11 cellular contexts compared by ENCODE assay signal in the genomic region with DNA sequence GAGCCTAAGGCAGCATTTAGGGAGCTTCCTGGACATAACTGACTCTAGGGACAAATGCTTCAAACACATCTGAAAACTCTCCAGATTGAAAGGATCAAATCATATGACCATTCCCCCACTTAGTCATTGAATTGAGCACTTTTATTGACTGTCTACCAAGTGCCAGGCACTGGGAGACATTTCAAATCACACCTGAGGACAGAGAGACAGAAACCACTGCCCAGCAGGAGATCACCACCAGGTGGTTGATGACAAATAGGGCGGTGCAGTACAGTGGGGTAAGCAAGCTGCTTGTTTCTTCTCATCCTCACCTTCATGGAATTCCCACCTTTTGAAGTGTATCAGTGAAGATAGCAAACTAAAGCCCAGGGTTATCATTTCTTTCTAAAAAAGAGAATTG. TPM values are rescaled to one million over a fixed set of nuclear protein-coding genes. Genes with fewer than 3 reads are reported as not detected.
DNase-seq lines count a peak whose midpoint lies in the region; ATAC-seq and FAIRE-seq lines count a peak whose summit lies in the region.
"Had no signal": no experiment of that assay in that cellular context is flagged by ENCODE, and none has a peak within 500 bp of the region (broad histone marks: within the 10 kb centered on the region; RNA-seq: fewer than 3 reads in every experiment).

No MANE protein-coding gene starts in this region.

- H3K27me3 ChIP-seq in small intestine (ENCODE audit: control insufficient read depth in 2 of 2, insufficient read depth in 2 of 2, low read length in 2 of 2): no peaks in the 10 kb centered on the region
- H3K27me3 ChIP-seq: ovary had no signal

- H3K36me3 ChIP-seq in small intestine (ENCODE audit: control insufficient read depth in 2 of 2, insufficient read depth in 2 of 2, low read length in 2 of 2): no peaks in the 10 kb centered on the region
- H3K36me3 ChIP-seq: ovary had no signal

- no peak overlapping the region for H3K4me3 ChIP-seq in small intestine (ENCODE audit: low read depth in 1 of 2, low read length in 2 of 2)
- H3K4me3 ChIP-seq: ovary had no signal

- ATAC-seq in GM21723 (IDR thresholded peaks at IDR 0.05; ENCODE audit: unreplicated experiment): no peak
- no peak for ATAC-seq in GM18873 (IDR thresholded peaks at IDR 0.05; ENCODE audit: low FRiP score, unreplicated experiment)

- peak; percentile 37 for DNase-seq in NCI-H2029 treated with DMSO at 0.1 percent for 48 hours (lab: John Stamatoyannopoulos, UW)
- no peak for DNase-seq in NCI-H2029 (lab: John Stamatoyannopoulos, UW)
- DNase-seq in NCI-H2107 treated with DMSO at 0.1 percent for 48 hours (lab: John Stamatoyannopoulos, UW; ENCODE audit: unreplicated experiment): peak; percentile 97
- no peak for DNase-seq in small intestine
- DNase-seq in cardiac septum (ENCODE audit: low spot score): no peak
- DNase-seq: hypothalamus, ovary had no signal

- 56 to 79% (median 66%) methylated on average over 1 of the region's 1 CpG for WGBS in small intestine, 3 donors

- H3K4me1 ChIP-seq in small intestine (ENCODE audit: control insufficient read depth in 2 of 2, insufficient read depth in 1 of 2, low read depth in 1 of 2, low read length in 1 of 2): no peaks in the 10 kb centered on the region

- FAIRE-seq in small intestine (lab: Jason Lieb, UNC): no peak
- FAIRE-seq: colon had no signal

- H3K9me3 ChIP-seq in small intestine (ENCODE audit: control insufficient read depth, low read depth): no peaks in the 10 kb centered on the region
- H3K9me3 ChIP-seq: ovary had no signal

- intact Hi-C loops in cardiac septum (cut with DNase I): no loop called here

- H3K27ac ChIP-seq in angular gyrus (ENCODE audit: low read depth, low read length) (peak overlapping the region; percentile 13), small intestine (ENCODE audit: low read depth in 1 of 2, low read length in 1 of 2) (peak overlapping the region; percentile 49 to 72)
- H3K27ac ChIP-seq: ovary had no signal

RNA-seq across cellular contexts. Expression of a gene that starts 19.0 kb away (rescaled TPM):
- polyA plus RNA-seq in small intestine: 10 to 100 TPM in 1 of 3 donors, 1 to 10 TPM in 2; 4.5 to 24.8 (median 5.4) TPM
- 4.4 TPM for total RNA-seq in cardiac septum

Comparison
In these comparisons a context has a peak if more than half of its experiments do, and no peak if none do; other contexts are left out.
1. DNase-seq: peak in NCI-H2029 treated with DMSO at 0.1 percent for 48 hours (single experiment) and NCI-H2107 treated with DMSO at 0.1 percent for 48 hours (single experiment); none in NCI-H2029 (single experiment), small intestine (single experiment) and cardiac septum (single experiment).